In the genomic region with DNA sequence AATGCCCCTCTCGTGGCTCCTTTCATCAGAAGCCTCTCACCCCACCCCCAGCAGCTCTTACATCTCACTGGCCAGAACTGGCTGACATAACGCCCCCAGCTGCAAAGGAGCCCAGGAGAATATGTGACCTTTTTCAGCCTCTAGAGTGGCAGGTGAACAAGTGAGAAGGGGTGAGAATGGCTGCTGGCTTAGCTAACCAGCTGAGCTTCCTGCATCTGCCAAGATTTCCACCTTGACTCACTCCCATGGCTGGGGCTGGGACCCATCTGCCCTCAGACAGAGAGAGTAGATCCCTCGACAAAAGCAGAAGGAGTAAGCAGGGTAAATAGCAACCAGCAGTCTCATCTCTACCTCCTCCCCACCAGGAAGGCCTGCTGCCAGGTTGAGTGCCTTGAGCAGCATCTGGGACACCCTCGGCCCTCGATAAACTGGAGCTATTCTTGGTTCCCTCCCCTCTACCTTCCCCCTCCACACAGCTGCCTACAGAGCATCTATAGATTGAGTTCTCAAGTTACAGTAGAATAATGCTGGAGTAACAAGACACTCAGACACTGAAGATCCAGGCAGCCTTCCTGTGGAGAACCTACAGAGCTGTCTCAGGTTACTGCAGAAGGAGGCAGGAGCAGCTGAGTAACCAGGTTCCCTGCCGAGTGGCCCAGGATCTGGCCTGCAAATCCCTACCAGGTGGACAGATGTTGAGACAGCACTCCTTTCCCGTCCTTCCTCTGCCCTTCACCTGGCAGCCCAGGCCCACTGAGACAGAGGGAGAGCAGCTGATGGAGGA, we compare ENCODE assay signal across 1 cellular context.
TF ChIP-seq lines count a peak whose summit lies in the region.

No MANE protein-coding gene starts in this region.

TF ChIP-seq in K562, 482 proteins besides CTCF, POLR2A, EP300 and RAD21:
- peak; percentile 28 for TF ChIP-seq RBBP5 (IDR thresholded peaks at IDR 0.05; ENCODE audit: borderline replicate concordance, insufficient read depth, low read length, poor library complexity, severe bottlenecking)
- TF ChIP-seq, protein P1, sequence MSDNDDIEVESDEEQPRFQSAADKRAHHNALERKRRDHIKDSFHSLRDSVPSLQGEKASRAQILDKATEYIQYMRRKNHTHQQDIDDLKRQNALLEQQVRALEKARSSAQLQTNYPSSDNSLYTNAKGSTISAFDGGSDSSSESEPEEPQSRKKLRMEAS (CRISPR knock-in tag; IDR thresholded peaks at IDR 0.05), result peak; percentile 41; the same call in 1 of the 2 replicates
- TF ChIP-seq, protein P2, sequence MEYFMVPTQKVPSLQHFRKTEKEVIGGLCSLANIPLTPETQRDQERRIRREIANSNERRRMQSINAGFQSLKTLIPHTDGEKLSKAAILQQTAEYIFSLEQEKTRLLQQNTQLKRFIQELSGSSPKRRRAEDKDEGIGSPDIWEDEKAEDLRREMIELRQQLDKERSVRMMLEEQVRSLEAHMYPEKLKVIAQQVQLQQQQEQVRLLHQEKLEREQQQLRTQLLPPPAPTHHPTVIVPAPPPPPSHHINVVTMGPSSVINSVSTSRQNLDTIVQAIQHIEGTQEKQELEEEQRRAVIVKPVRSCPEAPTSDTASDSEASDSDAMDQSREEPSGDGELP (CRISPR knock-in tag; IDR thresholded peaks at IDR 0.05; ENCODE audit: borderline replicate concordance), result peak; percentile 62; the same call in 1 of the 2 replicates
- 0 out of 2 replicates have a peak, but pooled peaks have one; percentile 59 for TF ChIP-seq E2F5 (CRISPR knock-in tag; IDR thresholded peaks at IDR 0.05)
- peak; percentile 61 for TF ChIP-seq CBFA2T3 (IDR thresholded peaks at IDR 0.05)
- TF ChIP-seq FOXP4 (CRISPR knock-in tag; IDR thresholded peaks at IDR 0.05; ENCODE audit: borderline replicate concordance), result no peak
- TF ChIP-seq FOXA3 (CRISPR knock-in tag; conservative IDR thresholded peaks at IDR 0.05 in 1 of 2, IDR thresholded peaks at IDR 0.05 in 1 of 2), result peak in 1 of 2 experiments; percentile 46; a peak in 1 of 4 replicates
- TF ChIP-seq RCOR1 (IDR thresholded peaks at IDR 0.05; ENCODE audit: borderline replicate concordance in 1 of 2, low read depth in 2 of 2, low read length in 2 of 2), result peak in 1 of 2 experiments; percentile 32; a peak in 1 of 4 replicates
- TF ChIP-seq MEF2A (IDR thresholded peaks at IDR 0.05; ENCODE audit: control insufficient read depth, low read depth, low read length), result peak; percentile 52; the same call in 1 of the 2 replicates
- no peak for TF ChIP-seq ZBTB2 (IDR thresholded peaks at IDR 0.05)
- TF ChIP-seq CTBP1 (IDR thresholded peaks at IDR 0.05; ENCODE audit: borderline replicate concordance), result 0 out of 2 replicates have a peak, but pooled peaks have one; percentile 41
- TF ChIP-seq ARID1B (IDR thresholded peaks at IDR 0.05), result 0 out of 2 replicates have a peak, but pooled peaks have one; percentile 19
- TF ChIP-seq HDAC2 (IDR thresholded peaks at IDR 0.05), result no peak
- no peak for TF ChIP-seq POLR2AphosphoS2 (IDR thresholded peaks at IDR 0.05; ENCODE audit: low read length)
- TF ChIP-seq CBFA2T2 (conservative IDR thresholded peaks at IDR 0.05), result peak; percentile 26; the same call in 1 of the 2 replicates
